Comparison of ENCODE assay signal across 10 cellular contexts in the genomic region with DNA sequence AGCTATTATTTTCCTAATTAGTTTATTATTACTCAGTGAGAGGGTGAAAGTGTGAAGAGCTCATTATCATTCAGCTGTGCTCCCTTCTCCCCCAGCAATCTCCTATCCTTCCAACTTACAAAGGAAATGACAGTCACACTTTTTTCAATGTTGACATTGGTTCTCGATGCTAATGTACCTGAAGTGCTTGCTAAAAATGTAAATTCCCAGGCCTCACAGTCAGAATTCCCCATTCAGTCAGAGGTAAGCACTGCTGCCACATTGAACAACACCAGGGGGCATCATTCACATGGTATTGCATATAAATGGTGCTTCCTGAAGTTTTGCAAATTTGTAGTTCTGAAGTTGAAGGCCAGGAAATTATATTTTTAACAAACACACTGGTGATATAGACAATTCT.
A peak's percentile ranks its signal among the peaks of the same experiment; 100 is the strongest.
DNase-seq lines count a peak whose midpoint lies in the region; TF ChIP-seq lines count a peak whose summit lies in the region.
"Had no signal": no experiment of that assay in that cellular context is flagged by ENCODE, and none has a peak within 500 bp of the region (broad histone marks: within the 10 kb centered on the region; RNA-seq: fewer than 3 reads in every experiment).

No MANE protein-coding gene starts in this region.

- peak; percentile 14 for TF ChIP-seq CTCF in GM06990 (IDR thresholded peaks at IDR 0.05; ENCODE audit: insufficient read depth, low read length, poor library complexity, severe bottlenecking)
- TF ChIP-seq CTCF in kidney epithelial cell (IDR thresholded peaks at IDR 0.05; ENCODE audit: insufficient read depth, low read length, poor library complexity, severe bottlenecking), result peak; percentile 9

- H3K36me3 ChIP-seq in GM06990 (ENCODE audit: control insufficient read depth, insufficient read depth, low read length), result no peaks in the 10 kb centered on the region
- no peaks in the 10 kb centered on the region for H3K36me3 ChIP-seq in SJCRH30
- H3K36me3 ChIP-seq in kidney epithelial cell (ENCODE audit: control insufficient read depth, insufficient read depth, low read length), result no peaks in the 10 kb centered on the region

- H3K4me3 Mint-ChIP-seq in immature natural killer cell, result no peak overlapping the region

- no peaks in the 10 kb centered on the region for H3K4me1 ChIP-seq in SJCRH30

- no peak overlapping the region for H3K27ac Mint-ChIP-seq in immature natural killer cell

- no peaks in the 10 kb centered on the region for H3K27me3 Mint-ChIP-seq in immature natural killer cell (ENCODE audit: low read depth in 3 of 3)

- H3K9me3 Mint-ChIP-seq in immature natural killer cell, result peaks cover 0 to 2% (median 0%) of the 10 kb centered on the region in 6 donors

- H3K4me3 ChIP-seq in GM06990 (replicated peaks; ENCODE audit: low read depth, low read length) (no peak overlapping the region), SJCRH30 (no peak overlapping the region), kidney epithelial cell (ENCODE audit: low read depth, low read length) (no peak overlapping the region)

- DNase-seq in GM06990 (ENCODE audit: extremely low read depth, insufficient read length) (no peak), M059J (ENCODE audit: low read depth) (peak; percentile 2), SJCRH30 (peak; percentile 13 to 51), kidney epithelial cell (ENCODE audit: low read depth) (no peak), DMS79 (lab: John Stamatoyannopoulos, UW) (no peak), immature natural killer cell (no peak), islet precursor cell (no peak)
- DNase-seq: activated CD4-positive, alpha-beta T cell treated with anti-CD3 and anti-CD28 coated beads, Interleukin-2, amount 50 U/mL, for 4 hours; SHP77; stimulated activated CD4-positive, alpha-beta T cell treated with anti-CD3 and anti-CD28 coated beads, Interleukin-12 subunit alpha, Interleukin-12 subunit beta, amount 100 ng/mL, for 4 hours had no signal

- no peaks in the 10 kb centered on the region for H3K9me3 ChIP-seq in SJCRH30 (replicated peaks)

- H3K27me3 ChIP-seq in GM06990 (replicated peaks; ENCODE audit: control insufficient read depth, insufficient read depth, low read length) (no peaks in the 10 kb centered on the region), SJCRH30 (no peaks in the 10 kb centered on the region), kidney epithelial cell (ENCODE audit: control insufficient read depth, insufficient read depth, low read length) (no peaks in the 10 kb centered on the region)

- no peaks in the 10 kb centered on the region for H3K4me1 Mint-ChIP-seq in immature natural killer cell

- H3K36me3 Mint-ChIP-seq in immature natural killer cell, result no peaks in the 10 kb centered on the region

- no peak overlapping the region for H3K27ac ChIP-seq in SJCRH30

Comparison
In these comparisons a context has a peak if more than half of its experiments do, and no peak if none do; other contexts are left out.
1. DNase-seq: peak in M059J (single experiment) and SJCRH30 (2 of 2); none in GM06990 (single experiment), kidney epithelial cell (single experiment), DMS79 (single experiment), immature natural killer cell (0 of 3) and islet precursor cell (single experiment).